ENCODE assay signal across 8 cellular contexts in the genomic region with DNA sequence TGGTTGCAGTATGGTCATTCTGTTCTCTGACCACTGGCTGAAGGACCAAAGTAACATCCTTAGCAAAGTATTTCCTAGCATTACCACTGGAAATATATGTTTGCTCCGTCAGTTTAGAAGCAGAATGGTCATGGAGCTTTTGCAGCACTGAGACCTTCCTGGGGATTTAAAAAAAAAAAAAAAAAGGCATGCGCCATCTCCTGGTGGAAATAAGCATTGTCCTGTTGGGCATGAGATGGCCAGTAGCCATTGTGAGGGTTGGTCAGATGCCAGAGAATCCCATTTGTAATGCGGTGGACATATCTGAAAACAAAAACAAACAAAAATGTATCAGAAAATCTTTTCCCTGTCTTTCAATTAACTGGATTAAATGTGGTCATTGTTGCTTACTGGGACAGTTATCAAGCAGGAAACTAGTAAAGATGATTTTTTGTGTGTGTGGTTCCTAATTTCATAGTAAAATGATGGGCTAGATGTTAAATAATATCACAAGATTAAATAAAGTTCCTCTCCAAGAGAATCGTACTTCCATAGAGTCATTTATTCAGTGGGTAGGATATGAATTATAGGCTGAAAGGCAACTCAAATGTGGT.
DNase-seq lines count a peak whose midpoint lies in the region; ATAC-seq and TF ChIP-seq lines count a peak whose summit lies in the region.

No MANE protein-coding gene starts in this region.

- no peaks in the 10 kb centered on the region for H3K9me3 Mint-ChIP-seq in activated T-helper 17 cell treated with anti-CD3 and anti-CD28 coated beads, Interleukin-2, amount 50 U/mL, for 72 hours

- no peak overlapping the region for H3K4me3 ChIP-seq in right cardiac atrium (ENCODE audit: low read length)

- H3K27ac Mint-ChIP-seq in activated T-helper 17 cell treated with anti-CD3 and anti-CD28 coated beads, Interleukin-2, amount 50 U/mL, for 72 hours, result no peak overlapping the region

- TF ChIP-seq CTCF in LNCAP (IDR thresholded peaks at IDR 0.05), result peak; percentile 80

- H3K27ac ChIP-seq in right cardiac atrium (ENCODE audit: low read length), result no peak overlapping the region

- H3K4me1 Mint-ChIP-seq in activated T-helper 17 cell treated with anti-CD3 and anti-CD28 coated beads, Interleukin-2, amount 50 U/mL, for 72 hours, result no peaks in the 10 kb centered on the region

- H3K27me3 ChIP-seq in right cardiac atrium (ENCODE audit: control insufficient read depth, insufficient read depth), result no peaks in the 10 kb centered on the region

- H3K27me3 Mint-ChIP-seq in activated T-helper 17 cell treated with anti-CD3 and anti-CD28 coated beads, Interleukin-2, amount 50 U/mL, for 72 hours, result peaks cover 28% of the 10 kb centered on the region

- DNase-seq in NCI-H345 (lab: John Stamatoyannopoulos, UW) (peak; percentile 2), NCI-H345 treated with DMSO at 0.1 percent for 48 hours (lab: John Stamatoyannopoulos, UW; ENCODE audit: unreplicated experiment) (no peak), right cardiac atrium (peak in 1 of 3 donors; percentile 30), stromal cell of bone marrow (ENCODE audit: low read depth) (peak; percentile 65), NK-92 (lab: John Stamatoyannopoulos, UW; ENCODE audit: unreplicated experiment) (no peak)

- intact Hi-C loops in right cardiac atrium (cut with DNase I), result loop anchor here (5.0 to 10.0 kb wide), 4 partner anchors 64 to 324 kb away; partner anchors contain the start of gene SHROOM3 (in 1 of the 4)

- H3K9me3 ChIP-seq in right cardiac atrium (ENCODE audit: control insufficient read depth, low read length), result no peaks in the 10 kb centered on the region

- peak; percentile 5 for ATAC-seq in activated T-helper 17 cell treated with anti-CD3 and anti-CD28 coated beads, Interleukin-2, amount 50 U/mL, for 72 hours (replicated peaks)
- ATAC-seq in right cardiac atrium (peak; percentile 50 to 63), GM21390 (IDR thresholded peaks at IDR 0.05; ENCODE audit: unreplicated experiment) (no peak)

- H3K36me3 Mint-ChIP-seq in activated T-helper 17 cell treated with anti-CD3 and anti-CD28 coated beads, Interleukin-2, amount 50 U/mL, for 72 hours (ENCODE audit: low read depth), result no peaks in the 10 kb centered on the region

- H3K4me3 Mint-ChIP-seq in activated T-helper 17 cell treated with anti-CD3 and anti-CD28 coated beads, Interleukin-2, amount 50 U/mL, for 72 hours, result no peak overlapping the region

- no peaks in the 10 kb centered on the region for H3K4me1 ChIP-seq in right cardiac atrium (ENCODE audit: control insufficient read depth, insufficient read depth, low read length)

- 21% methylated on average over 4 of the region's 4 CpGs for WGBS in right cardiac atrium

Comparison
In these comparisons a context has a peak if more than half of its experiments do, and no peak if none do; other contexts are left out.
1. DNase-seq: peak in NCI-H345 (single experiment) and stromal cell of bone marrow (single experiment); none in NCI-H345 treated with DMSO at 0.1 percent for 48 hours (single experiment) and NK-92 (single experiment).